ENCODE assay signal across 8 cellular contexts in genomic region chr12:116759783-116760581, GRCh38. TPM values are rescaled to one million over a fixed set of nuclear protein-coding genes. Genes with fewer than 3 reads are reported as not detected.
A peak's percentile ranks its signal among the peaks of the same experiment; 100 is the strongest.
DNase-seq lines count a peak whose midpoint lies in the region; ATAC-seq and TF ChIP-seq lines count a peak whose summit lies in the region.

No MANE protein-coding gene starts in this region.

- H3K4ac ChIP-seq in neuronal stem cell (ENCODE audit: low read length): no peak overlapping the region

- no peak overlapping the region for H2BK12ac ChIP-seq in neuronal stem cell (ENCODE audit: low read length)

- CTCF ChIA-PET in PC-9 (lab: Charles Lee): no interaction called here

- no peak overlapping the region for H2BK15ac ChIP-seq in neuronal stem cell (ENCODE audit: low read length)

- no TSS peak for BruUV-seq in PC-9 (replicated peaks; lab: Mats Ljungman, UMichigan)

- no peak for TF ChIP-seq POLR2A in Peyer's patch (IDR thresholded peaks at IDR 0.05)
- no peak for TF ChIP-seq POLR2A in gastroesophageal sphincter (IDR thresholded peaks at IDR 0.05)

- POLR2A ChIA-PET in PC-9 (lab: Charles Lee; ENCODE audit: unreplicated experiment): interaction anchor here (0.6 kb wide), 1 partner anchor 165 kb away, joined by 4 read pairs; no protein-coding TSS in a partner anchor

- intact Hi-C loops in PC-9 (cut with micrococcal nuclease; ENCODE audit: unreplicated experiment): no loop called here

- H4K91ac ChIP-seq in neuronal stem cell (ENCODE audit: low read depth, low read length, poor library complexity): no peak overlapping the region

- H3K23ac ChIP-seq in neuronal stem cell (ENCODE audit: low read depth, low read length, poor library complexity): peak overlapping the region; percentile 2

- no peak overlapping the region for H3K14ac ChIP-seq in neuronal stem cell (ENCODE audit: low read length)

- no peak overlapping the region for H2BK120ac ChIP-seq in neuronal stem cell (ENCODE audit: low read depth, low read length)

- H3K9me3 ChIP-seq in ES-I3 (ENCODE audit: control insufficient read depth, insufficient read depth, low read length) (no peaks in the 10 kb centered on the region), Peyer's patch (no peaks in the 10 kb centered on the region), neuronal stem cell (replicated peaks in 1 of 2; ENCODE audit: control insufficient read depth in 2 of 2, insufficient read depth in 1 of 2, low read depth in 1 of 2, low read length in 2 of 2) (no peaks in the 10 kb centered on the region), PC-9 (ENCODE audit: insufficient read depth, low read depth) (no peaks in the 10 kb centered on the region), gastroesophageal sphincter (no peaks in the 10 kb centered on the region)

- H3K9ac ChIP-seq in ES-I3 (ENCODE audit: low read depth, low read length) (peak overlapping the region; percentile 60), neuronal stem cell (ENCODE audit: low read depth, low read length, poor library complexity) (no peak overlapping the region)

- no peaks in the 10 kb centered on the region for H3F3A ChIP-seq in PC-9 (ENCODE audit: insufficient read depth, low read depth)

- H2AK5ac ChIP-seq in neuronal stem cell (ENCODE audit: low read depth, low read length): no peak overlapping the region

- H3K4me1 ChIP-seq in ES-I3 (ENCODE audit: insufficient read depth, low read length): no peaks in the 10 kb centered on the region
- no peaks in the 10 kb centered on the region for H3K4me1 ChIP-seq in Peyer's patch
- no peaks in the 10 kb centered on the region for H3K4me1 ChIP-seq in neuronal stem cell (ENCODE audit: control insufficient read depth in 2 of 2, insufficient read depth in 1 of 2, low read depth in 1 of 2, low read length in 2 of 2)
- H3K4me1 ChIP-seq in PC-9 (replicated peaks; ENCODE audit: insufficient read depth): no peaks in the 10 kb centered on the region
- no peaks in the 10 kb centered on the region for H3K4me1 ChIP-seq in gastroesophageal sphincter

- H3K4me2 ChIP-seq in neuronal stem cell (ENCODE audit: insufficient read depth, low read length, poor library complexity, severe bottlenecking): peak overlapping the region; percentile 12
- no peak overlapping the region for H3K4me2 ChIP-seq in PC-9

- peak in 1 of 6 experiments; percentile 27 for TF ChIP-seq CTCF in Peyer's patch (IDR thresholded peaks at IDR 0.05)
- no peak for TF ChIP-seq CTCF in PC-9 (conservative IDR thresholded peaks at IDR 0.05)
- TF ChIP-seq CTCF in gastroesophageal sphincter (IDR thresholded peaks at IDR 0.05): no peak

- ATAC-seq in gastroesophageal sphincter (no peak), HG03025 (IDR thresholded peaks at IDR 0.05; ENCODE audit: low FRiP score, unreplicated experiment) (no peak)

- no peak overlapping the region for H3K27ac ChIP-seq in Peyer's patch
- no peak overlapping the region for H3K27ac ChIP-seq in neuronal stem cell (replicated peaks; ENCODE audit: low read length)
- no peak overlapping the region for H3K27ac ChIP-seq in PC-9
- no peak overlapping the region for H3K27ac ChIP-seq in gastroesophageal sphincter

- DNase-seq in Peyer's patch (peak in 2 of 3 donors; percentile 17 to 64), neuronal stem cell (ENCODE audit: low spot score) (no peak), PC-9 (no peak), NCI-H524 (lab: John Stamatoyannopoulos, UW) (no peak)
- DNase-seq in central memory CD4-positive, alpha-beta T cell: peak; percentile 25

- H3K18ac ChIP-seq in neuronal stem cell (ENCODE audit: low read length): no peak overlapping the region

- H4K8ac ChIP-seq in neuronal stem cell (ENCODE audit: low read depth, low read length): no peak overlapping the region

- no peaks in the 10 kb centered on the region for H4K20me1 ChIP-seq in PC-9 (ENCODE audit: insufficient read depth)

- no peaks in the 10 kb centered on the region for H3K79me1 ChIP-seq in neuronal stem cell (ENCODE audit: low read depth, low read length)

- H2BK5ac ChIP-seq in neuronal stem cell (ENCODE audit: low read length): no peak overlapping the region

- H3K27me3 ChIP-seq in Peyer's patch: no peaks in the 10 kb centered on the region
- no peaks in the 10 kb centered on the region for H3K27me3 ChIP-seq in neuronal stem cell (ENCODE audit: control insufficient read depth in 3 of 3, insufficient read depth in 3 of 3, low read depth in 1 of 3, low read length in 3 of 3)
- H3K27me3 ChIP-seq in PC-9 (ENCODE audit: insufficient read depth, low read depth): no peaks in the 10 kb centered on the region
- no peaks in the 10 kb centered on the region for H3K27me3 ChIP-seq in gastroesophageal sphincter

- no peaks in the 10 kb centered on the region for H3K79me2 ChIP-seq in PC-9 (ENCODE audit: low read depth)

- H3K9me2 ChIP-seq in PC-9 (ENCODE audit: insufficient read depth): no peaks in the 10 kb centered on the region

- no peak for TF ChIP-seq EP300 in gastroesophageal sphincter (IDR thresholded peaks at IDR 0.05)

- no CpG with 5 or more reads among the region's 21 CpGs for WGBS in neuronal stem cell (ENCODE audit: extremely low coverage in 2 of 2, insufficient read length in 2 of 2, insufficient replicate concordance in 1 of 2), 2 donors
- whole genome bisulfite sequencing in gastroesophageal sphincter (ENCODE audit: low coverage in 1 of 2), 2 donors: 82 to 100% methylated on average over 1 to 6 of the region's 21 CpGs

- H2AFZ ChIP-seq in neuronal stem cell (ENCODE audit: low read length): no peak overlapping the region
- H2AFZ ChIP-seq in PC-9: no peak overlapping the region

- H3K4me3 ChIP-seq in Peyer's patch (peak overlapping the region in 2 of 4 donors; percentile 6 to 8), neuronal stem cell (ENCODE audit: low read length in 2 of 2) (no peak overlapping the region), PC-9 (no peak overlapping the region), gastroesophageal sphincter (no peak overlapping the region)

- H3K36me3 ChIP-seq in ES-I3 (ENCODE audit: insufficient read depth, low read length): no peaks in the 10 kb centered on the region
- H3K36me3 ChIP-seq in Peyer's patch: no peaks in the 10 kb centered on the region
- H3K36me3 ChIP-seq in neuronal stem cell (replicated peaks in 1 of 2; ENCODE audit: control insufficient read depth in 2 of 2, insufficient read depth in 2 of 2, low read length in 2 of 2): peaks cover 11 to 50% of the 10 kb centered on the region in 2 donors
- no peaks in the 10 kb centered on the region for H3K36me3 ChIP-seq in PC-9 (ENCODE audit: low read depth)
- no peaks in the 10 kb centered on the region for H3K36me3 ChIP-seq in gastroesophageal sphincter

RNA-seq across cellular contexts. Expression of gene RNFT2, which starts 21.9 kb away (rescaled TPM):
- total RNA-seq in Peyer's patch (1 to 10 TPM in 3 of 4 donors, under 1 TPM in 1; 0.38 to 3.9 (median 3.1) TPM), PC-9 (2021) (18.6 and 21.1 TPM in 2 replicates), gastroesophageal sphincter (under 1 TPM in 2 of 4 donors, not detected in 2; 0.31 to 0.54 TPM)
- polyA plus RNA-seq in neuronal stem cell (2013, experiment 1 of 2): 31.1 TPM
- 32.2 TPM for polyA plus RNA-seq in neuronal stem cell (2013, experiment 2 of 2)

RNA-seq across cellular contexts. Expression of gene SPRING1, which starts 22.1 kb away (rescaled TPM):
- 10 to 100 TPM; 21.5 to 36.3 (median 30.3) TPM for total RNA-seq in Peyer's patch
- 21.8 TPM for polyA plus RNA-seq in neuronal stem cell (2013, experiment 1 of 2)
- polyA plus RNA-seq in neuronal stem cell (2013, experiment 2 of 2): 21.8 TPM
- 29.3 and 32.5 TPM in 2 replicates for total RNA-seq in PC-9 (2021)
- 10 to 100 TPM in 3 of 4 donors, 1 to 10 TPM in 1; 5.8 to 18.7 (median 13.4) TPM for total RNA-seq in gastroesophageal sphincter

Comparison
In these comparisons a context has a peak if more than half of its experiments do, and no peak if none do; other contexts are left out.
1. DNase-seq: peak in Peyer's patch (2 of 3) and central memory CD4-positive, alpha-beta T cell (single experiment); none in neuronal stem cell (single experiment), PC-9 (0 of 2) and NCI-H524 (0 of 2).